In genomic region chr16:87436225-87437172, GRCh38 we compare ENCODE assay signal across 9 cellular contexts. TPM values are rescaled to one million over a fixed set of nuclear protein-coding genes. Genes with fewer than 3 reads are reported as not detected.
DNase-seq lines count a peak whose midpoint lies in the region; ATAC-seq lines count a peak whose summit lies in the region.
"Had no signal": no experiment of that assay in that cellular context is flagged by ENCODE, and none has a peak within 500 bp of the region (broad histone marks: within the 10 kb centered on the region; RNA-seq: fewer than 3 reads in every experiment).

No MANE protein-coding gene starts in this region.

- H3K9me3 Mint-ChIP-seq in activated T-cell treated with anti-CD3 and anti-CD28 coated beads, Interleukin-2, amount 50 U/mL, for 4 hours: no peaks in the 10 kb centered on the region

- peak; percentile 64 for DNase-seq in Daoy (ENCODE audit: low read depth)
- no peak for DNase-seq in activated T-cell treated with anti-CD3 and anti-CD28 coated beads, Interleukin-2, amount 50 U/mL, for 4 hours
- DNase-seq in left ventricle myocardium superior: no peak
- DNase-seq in SW480 (ENCODE audit: low spot score): no peak
- no peak for DNase-seq in Ammon's horn (ENCODE audit: low spot score)
- no peak for DNase-seq in NCI-H2171 (lab: John Stamatoyannopoulos, UW)
- DNase-seq: cortex of kidney had no signal

- ATAC-seq in activated T-cell treated with anti-CD3 and anti-CD28 coated beads, Interleukin-2, amount 50 U/mL, for 4 hours: peak; percentile 86 to 87
- peak; percentile 31 for ATAC-seq in left ventricle myocardium superior
- no peak for ATAC-seq in GM19351 (IDR thresholded peaks at IDR 0.05; ENCODE audit: unreplicated experiment)

- peak overlapping the region; percentile 44 for H3K4me3 Mint-ChIP-seq in activated T-cell treated with anti-CD3 and anti-CD28 coated beads, Interleukin-2, amount 50 U/mL, for 4 hours

- H3K4me1 Mint-ChIP-seq in activated T-cell treated with anti-CD3 and anti-CD28 coated beads, Interleukin-2, amount 50 U/mL, for 4 hours (ENCODE audit: low read depth): peaks cover 23% of the 10 kb centered on the region

- H3K36me3 Mint-ChIP-seq in activated T-cell treated with anti-CD3 and anti-CD28 coated beads, Interleukin-2, amount 50 U/mL, for 4 hours (ENCODE audit: insufficient read depth): peaks cover 7% of the 10 kb centered on the region

- H3K27ac ChIP-seq in skin epidermis: peak overlapping the region in 12 of 21 experiments; percentile 1 to 86 (median 48)

- no peak overlapping the region for H3K4me3 ChIP-seq in skin epidermis

- intact Hi-C loops in left ventricle myocardium superior (cut with micrococcal nuclease): no loop called here

- H3K27me3 Mint-ChIP-seq in activated T-cell treated with anti-CD3 and anti-CD28 coated beads, Interleukin-2, amount 50 U/mL, for 4 hours (ENCODE audit: low read depth): no peaks in the 10 kb centered on the region

RNA-seq across cellular contexts. Expression of gene MAP1LC3B, which starts 44.4 kb away (rescaled TPM):
- 6.6 and 10.9 TPM in 2 replicates for total RNA-seq in Daoy (2014; rRNA removed; shearing (Covaris generic))
- 10 to 100 TPM; 31.5 to 43.2 (median 31.6) TPM for total RNA-seq in activated T-cell treated with anti-CD3 and anti-CD28 coated beads, Interleukin-2, amount 50 U/mL, for 4 hours
- total RNA-seq in left ventricle myocardium superior: 134 TPM

RNA-seq across cellular contexts. Expression of gene FBXO31, which starts 52.9 kb away (rescaled TPM):
- 4.7 and 22.1 TPM in 2 replicates for total RNA-seq in Daoy (2014; rRNA removed; shearing (Covaris generic))
- total RNA-seq in activated T-cell treated with anti-CD3 and anti-CD28 coated beads, Interleukin-2, amount 50 U/mL, for 4 hours: 10 to 100 TPM; 53.0 to 58.1 (median 55.5) TPM
- 71.7 TPM for total RNA-seq in left ventricle myocardium superior

RNA-seq across cellular contexts. Expression of gene ZCCHC14, which starts 56.3 kb away (rescaled TPM):
- total RNA-seq in Daoy (2014; rRNA removed; shearing (Covaris generic)): 3.0 and 4.2 TPM in 2 replicates
- 10 to 100 TPM; 14.7 to 18.0 (median 15.9) TPM for total RNA-seq in activated T-cell treated with anti-CD3 and anti-CD28 coated beads, Interleukin-2, amount 50 U/mL, for 4 hours
- 16.7 TPM for total RNA-seq in left ventricle myocardium superior
